In genomic region chr1:148254611-148255429, GRCh38 we compare ENCODE assay signal across 1 cellular context.
TF ChIP-seq lines count a peak whose summit lies in the region.

No MANE protein-coding gene starts in this region.

TF ChIP-seq in IMR-90, 13 proteins besides CTCF, POLR2A, EP300 and RAD21:
- peak; percentile 12; the same call in 1 of the 2 replicates for TF ChIP-seq SMC3 (IDR thresholded peaks at IDR 0.05; ENCODE audit: low read depth, low read length)
